ENCODE assay signal across 16 cellular contexts in genomic region chr4:34043131-34043530, GRCh38.
"Had no signal": no experiment of that assay in that cellular context is flagged by ENCODE, and none has a peak within 500 bp of the region (broad histone marks: within the 10 kb centered on the region; RNA-seq: fewer than 3 reads in every experiment).

No MANE protein-coding gene starts in this region.

- H3K4me1 ChIP-seq: ascending aorta, right atrium auricular region, tibial nerve had no signal

- DNase-seq: activated CD4-positive, alpha-beta memory T cell treated with anti-CD3 and anti-CD28 coated beads, Interleukin-2, amount 10 ng/mL, durations not matched to agents 7 days and 5 days; activated CD4-positive, alpha-beta T cell treated with anti-CD3 and anti-CD28 coated beads for 36 hours; activated CD8-positive, alpha-beta memory T cell treated with anti-CD3 and anti-CD28 coated beads, Interleukin-2, amount 50 U/mL, for 4 hours; activated naive CD8-positive, alpha-beta T cell treated with anti-CD3 and anti-CD28 coated beads, Interleukin-2, amount 10 ng/mL, durations not matched to agents 7 days and 5 days; effector CD4-positive, alpha-beta T cell; glutamatergic neuron; mucosa of descending colon; natural killer cell; nucleus accumbens; small intestine; T1000; WERI-Rb-1 had no signal

- H3K4me3 ChIP-seq: ascending aorta, coronary artery, mucosa of descending colon, right atrium auricular region, tibial nerve had no signal

- H3K36me3 ChIP-seq: ascending aorta, right atrium auricular region, tibial nerve, WERI-Rb-1 had no signal

- H3K9me3 ChIP-seq: ascending aorta, right atrium auricular region, tibial nerve had no signal

- H3K27ac ChIP-seq: ascending aorta, coronary artery, right atrium auricular region, tibial nerve, WERI-Rb-1 had no signal

- ATAC-seq: activated CD4-positive, alpha-beta T cell treated with anti-CD3 and anti-CD28 coated beads for 36 hours; mucosa of descending colon; natural killer cell had no signal
